In genomic region chr6:164040994-164041393, GRCh38 we compare ENCODE assay signal across 7 cellular contexts.
"Had no signal": no experiment of that assay in that cellular context is flagged by ENCODE, and none has a peak within 500 bp of the region (broad histone marks: within the 10 kb centered on the region; RNA-seq: fewer than 3 reads in every experiment).

No MANE protein-coding gene starts in this region.

- H3K27ac ChIP-seq: HL-60, KMS-11 had no signal

- H3K4me3 ChIP-seq: K562 had no signal

- FAIRE-seq: HTR-8/SVneo had no signal

- H3K4me2 ChIP-seq: KMS-11 had no signal

- H3K9ac ChIP-seq: KMS-11 had no signal

- DNase-seq: IMR-90, KBM-7, KG1 had no signal
